In genomic region chr11:94735907-94736306, GRCh38 we compare ENCODE assay signal across 12 cellular contexts.
"Had no signal": no experiment of that assay in that cellular context is flagged by ENCODE, and none has a peak within 500 bp of the region (broad histone marks: within the 10 kb centered on the region; RNA-seq: fewer than 3 reads in every experiment).

No MANE protein-coding gene starts in this region.

- DNase-seq: activated B cell treated with CpG ODN at 0.5 μM for 24 hours; activated CD4-positive, alpha-beta memory T cell treated with anti-CD3 and anti-CD28 coated beads for 36 hours; activated CD4-positive, alpha-beta T cell treated with anti-CD3 and anti-CD28 coated beads for 4 hours; activated naive CD4-positive, alpha-beta T cell treated with Interleukin-2 at 50 U/mL for 16 hours; body of pancreas; dorsolateral prefrontal cortex; erythroblast; hypothalamus; occipital lobe; retina; stimulated activated naive B cell treated with anti-CD40 and anti-IgM and Interleukin-4, amounts not matched to agents 10 μg/mL and 1 μg/mL and 100 μg/mL, for 72 hours had no signal

- H3K27ac Mint-ChIP-seq: activated B cell treated with CpG ODN at 0.5 μM for 24 hours; activated CD4-positive, alpha-beta memory T cell treated with anti-CD3 and anti-CD28 coated beads for 36 hours; stimulated activated naive B cell treated with anti-CD40 and anti-IgM and Interleukin-4, amounts not matched to agents 10 μg/mL and 1 μg/mL and 100 μg/mL, for 72 hours had no signal

- H3K36me3 Mint-ChIP-seq: activated CD4-positive, alpha-beta memory T cell treated with anti-CD3 and anti-CD28 coated beads for 36 hours; stimulated activated naive B cell treated with anti-CD40 and anti-IgM and Interleukin-4, amounts not matched to agents 10 μg/mL and 1 μg/mL and 100 μg/mL, for 72 hours had no signal

- H3K4me3 Mint-ChIP-seq: activated B cell treated with CpG ODN at 0.5 μM for 24 hours; activated CD4-positive, alpha-beta memory T cell treated with anti-CD3 and anti-CD28 coated beads for 36 hours; stimulated activated naive B cell treated with anti-CD40 and anti-IgM and Interleukin-4, amounts not matched to agents 10 μg/mL and 1 μg/mL and 100 μg/mL, for 72 hours had no signal

- H3K9me3 Mint-ChIP-seq: activated B cell treated with CpG ODN at 0.5 μM for 24 hours; activated CD4-positive, alpha-beta memory T cell treated with anti-CD3 and anti-CD28 coated beads for 36 hours; stimulated activated naive B cell treated with anti-CD40 and anti-IgM and Interleukin-4, amounts not matched to agents 10 μg/mL and 1 μg/mL and 100 μg/mL, for 72 hours had no signal

- H3K4me3 ChIP-seq: body of pancreas, dorsolateral prefrontal cortex, thoracic aorta had no signal

- H3K27ac ChIP-seq: dorsolateral prefrontal cortex, thoracic aorta had no signal

- ATAC-seq: body of pancreas; stimulated activated naive B cell treated with anti-CD40 and anti-IgM and Interleukin-4, amounts not matched to agents 10 μg/mL and 1 μg/mL and 100 μg/mL, for 72 hours had no signal

- H3K36me3 ChIP-seq: thoracic aorta had no signal

- H3K9me3 ChIP-seq: body of pancreas, thoracic aorta had no signal

- H3K27me3 ChIP-seq: body of pancreas, dorsolateral prefrontal cortex had no signal
